ENCODE assay signal across 11 cellular contexts in the genomic region with DNA sequence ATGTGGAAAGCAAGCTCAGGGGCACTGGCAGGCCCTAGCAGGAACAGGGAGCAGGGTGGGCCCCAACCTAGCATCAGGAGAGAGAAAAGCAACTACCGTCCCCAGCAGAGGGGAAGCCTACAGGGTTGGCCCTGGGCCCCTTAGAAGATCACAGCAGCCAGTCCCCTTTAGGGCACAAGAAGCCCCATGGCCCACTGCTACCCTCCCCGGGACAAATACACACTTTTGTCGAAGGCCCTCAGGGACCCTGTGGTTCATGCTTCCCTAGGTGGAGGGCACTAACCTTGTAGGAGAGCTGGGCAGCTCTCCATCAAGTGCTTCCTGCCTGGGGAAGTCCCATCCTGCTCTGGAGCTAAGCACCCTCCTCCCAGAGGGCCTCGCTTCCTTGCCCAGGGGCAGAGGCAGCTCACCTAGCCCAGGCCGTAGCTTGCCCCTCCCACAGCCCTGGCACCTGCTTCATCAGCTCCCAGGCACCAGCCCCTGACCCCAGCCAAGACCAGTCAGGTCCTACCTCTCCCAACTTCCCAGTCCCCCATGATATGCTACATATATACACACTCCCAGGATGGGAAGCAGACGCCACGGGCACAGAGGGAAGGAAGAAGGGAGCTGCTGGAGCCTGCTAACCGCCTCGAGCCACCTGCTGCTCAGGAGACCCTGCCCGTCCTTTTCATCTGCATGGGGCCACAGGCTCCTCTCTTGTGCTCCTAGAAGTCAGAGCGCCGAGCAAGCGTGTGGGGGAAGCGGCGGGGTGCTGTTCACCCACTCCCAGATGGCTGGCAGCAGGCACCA. TPM values are rescaled to one million over a fixed set of nuclear protein-coding genes. Genes with fewer than 3 reads are reported as not detected.
DNase-seq lines count a peak whose midpoint lies in the region; ATAC-seq, FAIRE-seq and TF ChIP-seq lines count a peak whose summit lies in the region.
"Had no signal": no experiment of that assay in that cellular context is flagged by ENCODE, and none has a peak within 500 bp of the region (broad histone marks: within the 10 kb centered on the region; RNA-seq: fewer than 3 reads in every experiment).

No MANE protein-coding gene starts in this region.

- no peaks in the 10 kb centered on the region for H3K79me2 ChIP-seq in smooth muscle cell (ENCODE audit: low read depth)

- no peaks in the 10 kb centered on the region for H3F3A ChIP-seq in smooth muscle cell (ENCODE audit: low read depth)

- DNase-seq in GM12891 (ENCODE audit: insufficient read length, low spot score) (no peak), NCI-H2171 (lab: John Stamatoyannopoulos, UW) (no peak), smooth muscle cell (lab: John Stamatoyannopoulos, UW; ENCODE audit: unreplicated experiment) (no peak), BE2C (no peak)
- no peak for DNase-seq in activated naive CD8-positive, alpha-beta T cell treated with anti-CD3 and anti-CD28 coated beads for 36 hours
- DNase-seq in natural killer cell treated with Interleukin-12 subunit alpha and Interleukin-12 subunit beta and Interleukin-15 and Interleukin-18, amount 100 ng/mL, for 72 hours (ENCODE audit: low spot score), result no peak
- DNase-seq: stimulated activated CD4-positive, alpha-beta T cell treated with anti-CD3 and anti-CD28 coated beads, Interleukin-4, amount 100 ng/mL, for 24 hours had no signal

- peaks cover 52% of the 10 kb centered on the region for H3K4me1 Mint-ChIP-seq in activated naive CD8-positive, alpha-beta T cell treated with anti-CD3 and anti-CD28 coated beads for 36 hours
- H3K4me1 Mint-ChIP-seq in natural killer cell treated with Interleukin-12 subunit alpha and Interleukin-12 subunit beta and Interleukin-15 and Interleukin-18, amount 100 ng/mL, for 72 hours (ENCODE audit: low read depth in 2 of 2), result peaks cover 9 to 39% of the 10 kb centered on the region in 2 donors

- H3K4me3 ChIP-seq in BLaER1 (no peak overlapping the region), smooth muscle cell (no peak overlapping the region), BE2C (ENCODE audit: low read depth, low read length) (no peak overlapping the region)

- H3K4me1 ChIP-seq in BLaER1 (peaks cover 89% of the 10 kb centered on the region), smooth muscle cell (ENCODE audit: low read depth) (no peaks in the 10 kb centered on the region), BE2C (peaks cover 5% of the 10 kb centered on the region; the same call in 1 of the 2 replicates)

- no peaks in the 10 kb centered on the region for H3K9me3 Mint-ChIP-seq in activated naive CD8-positive, alpha-beta T cell treated with anti-CD3 and anti-CD28 coated beads for 36 hours
- H3K9me3 Mint-ChIP-seq in natural killer cell treated with Interleukin-12 subunit alpha and Interleukin-12 subunit beta and Interleukin-15 and Interleukin-18, amount 100 ng/mL, for 72 hours, result no peaks in the 10 kb centered on the region

- no peak for TF ChIP-seq CTCF in smooth muscle cell (IDR thresholded peaks at IDR 0.05; ENCODE audit: borderline replicate concordance, insufficient read depth, poor library complexity, severe bottlenecking)
- no peak for TF ChIP-seq CTCF in BE2C (IDR thresholded peaks at IDR 0.05; ENCODE audit: low read depth, low read length)

- peaks cover 100% of the 10 kb centered on the region for H3K36me3 ChIP-seq in BLaER1
- H3K36me3 ChIP-seq in smooth muscle cell (ENCODE audit: low read depth), result no peaks in the 10 kb centered on the region
- H3K36me3 ChIP-seq in BE2C, result peaks cover 79% of the 10 kb centered on the region

- WGBS in smooth muscle cell (ENCODE audit: low lambda C conversion rate), result 92% methylated on average over 15 of the region's 15 CpGs

- H3K9ac ChIP-seq in BLaER1, result peak overlapping the region; percentile 53
- no peak overlapping the region for H3K9ac ChIP-seq in smooth muscle cell (ENCODE audit: low read depth)

- H3K27me3 ChIP-seq in BLaER1, result no peaks in the 10 kb centered on the region
- no peaks in the 10 kb centered on the region for H3K27me3 ChIP-seq in smooth muscle cell (ENCODE audit: low read depth)
- H3K27me3 ChIP-seq in BE2C, result no peaks in the 10 kb centered on the region

- peaks cover 17% of the 10 kb centered on the region for H3K36me3 Mint-ChIP-seq in activated naive CD8-positive, alpha-beta T cell treated with anti-CD3 and anti-CD28 coated beads for 36 hours
- H3K36me3 Mint-ChIP-seq in natural killer cell treated with Interleukin-12 subunit alpha and Interleukin-12 subunit beta and Interleukin-15 and Interleukin-18, amount 100 ng/mL, for 72 hours, result peaks cover 7% of the 10 kb centered on the region

- H3K9me3 ChIP-seq in BLaER1 (no peaks in the 10 kb centered on the region), smooth muscle cell (replicated peaks; ENCODE audit: low read depth) (no peaks in the 10 kb centered on the region), BE2C (no peaks in the 10 kb centered on the region)

- H3K4me2 ChIP-seq in BLaER1 (peak overlapping the region; percentile 73), smooth muscle cell (no peak overlapping the region)

- no peak for FAIRE-seq in GM12891 (lab: Jason Lieb, UNC)
- FAIRE-seq: bronchial epithelial cell, GM19239 had no signal

- H4K20me1 ChIP-seq in BLaER1 (peaks cover 100% of the 10 kb centered on the region), smooth muscle cell (ENCODE audit: low read depth) (peaks cover 7% of the 10 kb centered on the region)

- no peak overlapping the region for H2AFZ ChIP-seq in smooth muscle cell (ENCODE audit: low read depth)

- no peaks in the 10 kb centered on the region for H3K27me3 Mint-ChIP-seq in activated naive CD8-positive, alpha-beta T cell treated with anti-CD3 and anti-CD28 coated beads for 36 hours
- no peaks in the 10 kb centered on the region for H3K27me3 Mint-ChIP-seq in natural killer cell treated with Interleukin-12 subunit alpha and Interleukin-12 subunit beta and Interleukin-15 and Interleukin-18, amount 100 ng/mL, for 72 hours

- peak; percentile 21; the same call in 1 of the 2 replicates for TF ChIP-seq POLR2A in GM12891 (IDR thresholded peaks at IDR 0.05; ENCODE audit: low read depth, low read length)

- no peak overlapping the region for H3K4me3 Mint-ChIP-seq in activated naive CD8-positive, alpha-beta T cell treated with anti-CD3 and anti-CD28 coated beads for 36 hours
- no peak overlapping the region for H3K4me3 Mint-ChIP-seq in natural killer cell treated with Interleukin-12 subunit alpha and Interleukin-12 subunit beta and Interleukin-15 and Interleukin-18, amount 100 ng/mL, for 72 hours

- peak in 1 of 2 donors; percentile 13 for ATAC-seq in natural killer cell treated with Interleukin-12 subunit alpha and Interleukin-12 subunit beta and Interleukin-15 and Interleukin-18, amount 100 ng/mL, for 72 hours
- ATAC-seq in GM18511 (IDR thresholded peaks at IDR 0.05; ENCODE audit: unreplicated experiment), result no peak

- peak overlapping the region; percentile 47 for H3K27ac ChIP-seq in BLaER1
- no peak overlapping the region for H3K27ac ChIP-seq in smooth muscle cell (ENCODE audit: low read depth)

- H3K27ac Mint-ChIP-seq in activated naive CD8-positive, alpha-beta T cell treated with anti-CD3 and anti-CD28 coated beads for 36 hours, result peak overlapping the region; percentile 72
- peak overlapping the region; percentile 74 to 89 for H3K27ac Mint-ChIP-seq in natural killer cell treated with Interleukin-12 subunit alpha and Interleukin-12 subunit beta and Interleukin-15 and Interleukin-18, amount 100 ng/mL, for 72 hours

TF ChIP-seq in GM12891, 5 proteins besides CTCF, POLR2A, EP300 and RAD21:
- TF ChIP-seq POLR2AphosphoS5 (IDR thresholded peaks at IDR 0.05; ENCODE audit: low read depth, low read length) (peak; percentile 68), POU2F2 (IDR thresholded peaks at IDR 0.05; ENCODE audit: low read depth, low read length) (no peak)

RNA-seq across cellular contexts. Expression of gene SUN2, which starts 20.1 kb away (rescaled TPM):
- polyA plus RNA-seq in GM12891 (2012; ENCODE audit: low read depth, missing spikeins), result 42.1 TPM
- 10 to 100 TPM; 72.3 to 74.2 TPM for total RNA-seq in activated naive CD8-positive, alpha-beta T cell treated with anti-CD3 and anti-CD28 coated beads for 36 hours
- 100 to 1,000 TPM; 203 to 215 TPM for total RNA-seq in natural killer cell treated with Interleukin-12 subunit alpha and Interleukin-12 subunit beta and Interleukin-15 and Interleukin-18, amount 100 ng/mL, for 72 hours
- 59.1 and 60.6 TPM in 2 replicates for total RNA-seq in smooth muscle cell
- polyA plus RNA-seq in smooth muscle cell, result 71.7 and 81.9 TPM in 2 replicates
- 68.5 TPM for polyA plus RNA-seq in BE2C (2012; ENCODE audit: insufficient read depth, insufficient read length, low read depth)

RNA-seq across cellular contexts. Expression of gene GTPBP1, which starts 29.9 kb away (rescaled TPM):
- 26.0 TPM for polyA plus RNA-seq in GM12891 (2012; ENCODE audit: low read depth, missing spikeins)
- total RNA-seq in activated naive CD8-positive, alpha-beta T cell treated with anti-CD3 and anti-CD28 coated beads for 36 hours, result 10 to 100 TPM; 82.4 TPM
- total RNA-seq in natural killer cell treated with Interleukin-12 subunit alpha and Interleukin-12 subunit beta and Interleukin-15 and Interleukin-18, amount 100 ng/mL, for 72 hours, result 100 to 1,000 TPM; 135 to 192 TPM
- total RNA-seq in smooth muscle cell, result 15.8 and 25.3 TPM in 2 replicates
- 23.7 and 24.3 TPM in 2 replicates for polyA plus RNA-seq in smooth muscle cell
- polyA plus RNA-seq in BE2C (2012; ENCODE audit: insufficient read depth, insufficient read length, low read depth), result 60.1 TPM

RNA-seq across cellular contexts. Expression of gene JOSD1, which starts 34.9 kb away (rescaled TPM):
- 30.2 TPM for polyA plus RNA-seq in GM12891 (2012; ENCODE audit: low read depth, missing spikeins)
- total RNA-seq in activated naive CD8-positive, alpha-beta T cell treated with anti-CD3 and anti-CD28 coated beads for 36 hours, result 10 to 100 TPM; 79.4 to 83.7 TPM
- 10 to 100 TPM; 53.6 to 62.3 TPM for total RNA-seq in natural killer cell treated with Interleukin-12 subunit alpha and Interleukin-12 subunit beta and Interleukin-15 and Interleukin-18, amount 100 ng/mL, for 72 hours
- total RNA-seq in smooth muscle cell, result 38.9 and 41.1 TPM in 2 replicates
- polyA plus RNA-seq in smooth muscle cell, result 6.2 and 12.5 TPM in 2 replicates
- 57.1 TPM for polyA plus RNA-seq in BE2C (2012; ENCODE audit: insufficient read depth, insufficient read length, low read depth)

RNA-seq across cellular contexts. Expression of gene TOMM22, which starts 53.9 kb away (rescaled TPM):
- 74.5 TPM for polyA plus RNA-seq in GM12891 (2012; ENCODE audit: low read depth, missing spikeins)
- 100 to 1,000 TPM; 193 to 211 TPM for total RNA-seq in activated naive CD8-positive, alpha-beta T cell treated with anti-CD3 and anti-CD28 coated beads for 36 hours
- 100 to 1,000 TPM; 109 to 153 TPM for total RNA-seq in natural killer cell treated with Interleukin-12 subunit alpha and Interleukin-12 subunit beta and Interleukin-15 and Interleukin-18, amount 100 ng/mL, for 72 hours
- 57.5 and 63.3 TPM in 2 replicates for total RNA-seq in smooth muscle cell
- polyA plus RNA-seq in smooth muscle cell, result 64.7 and 71.2 TPM in 2 replicates
- 243 TPM for polyA plus RNA-seq in BE2C (2012; ENCODE audit: insufficient read depth, insufficient read length, low read depth)

RNA-seq across cellular contexts. Expression of gene DNAL4, which starts 58.3 kb away (rescaled TPM):
- 6.6 TPM for polyA plus RNA-seq in GM12891 (2012; ENCODE audit: low read depth, missing spikeins)
- total RNA-seq in activated naive CD8-positive, alpha-beta T cell treated with anti-CD3 and anti-CD28 coated beads for 36 hours, result 1 to 10 TPM; 6.7 to 7.4 TPM
- 10 to 100 TPM in 1 of 2 donors, 1 to 10 TPM in 1; 9.0 to 11.0 TPM for total RNA-seq in natural killer cell treated with Interleukin-12 subunit alpha and Interleukin-12 subunit beta and Interleukin-15 and Interleukin-18, amount 100 ng/mL, for 72 hours
- total RNA-seq in smooth muscle cell, result 13.5 and 16.7 TPM in 2 replicates
- 29.7 and 33.5 TPM in 2 replicates for polyA plus RNA-seq in smooth muscle cell
- 41.1 TPM for polyA plus RNA-seq in BE2C (2012; ENCODE audit: insufficient read depth, insufficient read length, low read depth)
